8 cellular contexts compared by ENCODE assay signal in the genomic region with DNA sequence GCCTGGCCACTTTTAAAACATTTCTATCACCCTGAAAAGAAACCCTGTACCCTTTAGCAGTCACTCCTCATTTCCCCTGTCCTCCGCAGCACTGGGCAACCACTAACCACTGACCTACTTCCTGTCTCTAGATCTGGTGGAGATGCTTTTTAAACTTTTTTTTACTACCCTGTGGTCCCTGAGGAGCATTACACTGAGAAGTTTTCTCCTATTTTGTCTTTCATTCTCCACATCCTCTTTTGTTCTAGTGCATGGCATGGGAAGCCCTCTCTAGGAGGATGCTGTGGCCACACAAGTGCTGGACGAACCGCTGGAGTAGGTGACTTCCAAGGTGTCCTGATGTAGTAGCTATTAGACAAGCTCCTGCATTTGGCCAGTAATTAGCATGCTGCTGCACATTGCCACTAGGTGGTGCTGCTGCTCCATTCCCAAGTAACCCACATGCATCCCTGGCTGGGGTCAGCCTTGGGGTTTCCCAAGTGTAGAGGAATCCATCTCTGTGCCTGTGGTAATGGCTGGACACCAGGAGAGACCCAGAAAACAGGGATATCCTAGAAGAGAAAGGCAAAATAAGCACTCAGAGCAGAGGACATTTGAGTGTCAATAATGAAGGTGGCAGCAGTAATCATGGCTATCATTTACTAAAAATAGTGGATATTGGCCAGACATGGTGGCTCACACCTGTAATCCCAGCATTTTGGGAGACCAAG.
A peak's percentile ranks its signal among the peaks of the same experiment; 100 is the strongest.
DNase-seq lines count a peak whose midpoint lies in the region; ATAC-seq and TF ChIP-seq lines count a peak whose summit lies in the region.

No MANE protein-coding gene starts in this region.

- H3K36me3 ChIP-seq in RWPE2 (ENCODE audit: low read depth) (peaks cover 30% of the 10 kb centered on the region), ascending aorta (peaks cover 0 to 26% of the 10 kb centered on the region in 2 donors)

- H3K27me3 ChIP-seq in RWPE2 (ENCODE audit: insufficient read depth, poor library complexity, severe bottlenecking), result no peaks in the 10 kb centered on the region
- no peaks in the 10 kb centered on the region for H3K27me3 ChIP-seq in ascending aorta

- intact Hi-C loops in ascending aorta (cut with DNase I), result loop anchor here (1.0 to 5.0 kb wide), 2 partner anchors 192 to 212 kb away; no protein-coding TSS in a partner anchor

- ATAC-seq in RWPE2 (ENCODE audit: low read depth), result peak; percentile 77
- no peak for ATAC-seq in HG02870 (IDR thresholded peaks at IDR 0.05; ENCODE audit: unreplicated experiment)

- H3K9me3 ChIP-seq in RWPE2 (ENCODE audit: severe bottlenecking) (no peaks in the 10 kb centered on the region), ascending aorta (no peaks in the 10 kb centered on the region)

- TF ChIP-seq CTCF in RWPE2 (IDR thresholded peaks at IDR 0.05; ENCODE audit: poor library complexity, severe bottlenecking) (peak; percentile 97), ascending aorta (IDR thresholded peaks at IDR 0.05) (peak; percentile 82 to 91 (median 83))

- H3K27ac ChIP-seq in RWPE2 (ENCODE audit: poor library complexity, severe bottlenecking) (no peak overlapping the region), ascending aorta (no peak overlapping the region)

- DNase-seq in GM04504 (ENCODE audit: low read depth) (peak; percentile 39), RWPE2 (ENCODE audit: low spot score) (no peak), ascending aorta (ENCODE audit: low spot score in 2 of 2) (peak in 1 of 2 donors; percentile 74), iPS DF 19.7 (ENCODE audit: low read depth, low spot score) (peak; percentile 78), NCI-H146 (lab: John Stamatoyannopoulos, UW) (no peak)
- DNase-seq in stimulated activated CD4-positive, alpha-beta T cell treated with anti-CD3 and anti-CD28 coated beads, Interleukin-12 subunit alpha, Interleukin-12 subunit beta, amount 100 ng/mL, for 48 hours (ENCODE audit: low read depth in 2 of 3, low spot score in 1 of 3), result peak; percentile 37 to 63 (median 57)
- no peak for DNase-seq in stimulated activated naive CD4-positive, alpha-beta T cell treated with Interleukin-2 at 50 U/mL for 16 hours (lab: John Stamatoyannopoulos, UW)

- H3K4me1 ChIP-seq in RWPE2 (ENCODE audit: insufficient read depth, poor library complexity, severe bottlenecking) (no peaks in the 10 kb centered on the region), ascending aorta (no peaks in the 10 kb centered on the region)

- no peak overlapping the region for H3K4me3 ChIP-seq in RWPE2 (ENCODE audit: severe bottlenecking)
- no peak overlapping the region for H3K4me3 ChIP-seq in ascending aorta

Comparison
In these comparisons a context has a peak if more than half of its experiments do, and no peak if none do; other contexts are left out.
1. DNase-seq: peak in GM04504 (single experiment), iPS DF 19.7 (single experiment) and stimulated activated CD4-positive, alpha-beta T cell treated with anti-CD3 and anti-CD28 coated beads, Interleukin-12 subunit alpha, Interleukin-12 subunit beta, amount 100 ng/mL, for 48 hours (3 of 3); none in RWPE2 (single experiment), NCI-H146 (single experiment) and stimulated activated naive CD4-positive, alpha-beta T cell treated with Interleukin-2 at 50 U/mL for 16 hours (single experiment).